In genomic region chr14:80212025-80212402, GRCh38 we compare ENCODE assay signal across 8 cellular contexts. TPM values are rescaled to one million over a fixed set of nuclear protein-coding genes. Genes with fewer than 3 reads are reported as not detected.
A peak's percentile ranks its signal among the peaks of the same experiment; 100 is the strongest.
DNase-seq lines count a peak whose midpoint lies in the region; ATAC-seq and TF ChIP-seq lines count a peak whose summit lies in the region.

No MANE protein-coding gene starts in this region.

- H3K4me3 ChIP-seq in tibial nerve, result peak overlapping the region in 2 of 4 donors; percentile 22 to 36

- WGBS in tibial nerve, 2 donors, result 2 to 3% methylated on average over 5 of the region's 5 CpGs

- no peaks in the 10 kb centered on the region for H3K27me3 ChIP-seq in tibial nerve

- no peaks in the 10 kb centered on the region for H3K9me3 Mint-ChIP-seq in nephron progenitor cell

- peak in 1 of 2 donors; percentile 19 for TF ChIP-seq EP300 in tibial nerve (IDR thresholded peaks at IDR 0.05)

- no peak for TF ChIP-seq POLR2A in tibial nerve (IDR thresholded peaks at IDR 0.05)

- TF ChIP-seq CTCF in nephron progenitor cell (IDR thresholded peaks at IDR 0.05), result no peak
- no peak for TF ChIP-seq CTCF in tibial nerve (IDR thresholded peaks at IDR 0.05)

- H3K27ac ChIP-seq in tibial nerve, result peak overlapping the region in 1 of 4 donors; percentile 20

- no peaks in the 10 kb centered on the region for H3K36me3 Mint-ChIP-seq in nephron progenitor cell (ENCODE audit: low read depth)

- no peaks in the 10 kb centered on the region for H3K36me3 ChIP-seq in tibial nerve

- ATAC-seq in HG03565 (IDR thresholded peaks at IDR 0.05; ENCODE audit: unreplicated experiment), result peak; percentile 54

- H3K9me3 ChIP-seq in tibial nerve, result no peaks in the 10 kb centered on the region

- H3K27ac Mint-ChIP-seq in nephron progenitor cell, result peak overlapping the region; percentile 41

- H3K4me1 ChIP-seq in tibial nerve, result peaks cover 0 to 27% (median 0%) of the 10 kb centered on the region in 4 donors

- in situ Hi-C loops in T47D (cut with HindIII; ENCODE audit: low pct_unique_long_range_greater_than_20kb, low sequenced_read_pairs) (no loop called here), G401 (cut with HindIII; ENCODE audit: low sequenced_read_pairs) (no loop called here)

- peak overlapping the region; percentile 54 for H3K4me3 Mint-ChIP-seq in nephron progenitor cell

- peaks cover 9% of the 10 kb centered on the region for H3K4me1 Mint-ChIP-seq in nephron progenitor cell

- no peaks in the 10 kb centered on the region for H3K27me3 Mint-ChIP-seq in nephron progenitor cell (ENCODE audit: low read depth, poor library complexity)

- DNase-seq in EH (ENCODE audit: low read depth) (peak; percentile 87), T47D (ENCODE audit: low read depth in 1 of 2, low spot score in 1 of 2) (peak; percentile 18 to 23), nephron progenitor cell (no peak), tibial nerve (ENCODE audit: low spot score in 2 of 2) (no peak), foreskin melanocyte (no peak), G401 (ENCODE audit: low spot score) (no peak), cortex of kidney (lab: John Stamatoyannopoulos, UW) (no peak)

RNA-seq across cellular contexts. Expression of gene DIO2, which starts 0.7 kb away (rescaled TPM):
- total RNA-seq in tibial nerve, result 1 to 10 TPM in 3 of 4 donors, under 1 TPM in 1; 0.84 to 5.9 (median 2.8) TPM
- not detected in 2 replicates for total RNA-seq in G401 (2014; rRNA removed; shearing (Covaris generic))

Comparison
In these comparisons a context has a peak if more than half of its experiments do, and no peak if none do; other contexts are left out.
1. DNase-seq: peak in EH (single experiment) and T47D (2 of 2); none in nephron progenitor cell (single experiment), tibial nerve (0 of 2), foreskin melanocyte (single experiment), G401 (single experiment) and cortex of kidney (single experiment).